In genomic region chr12:57740656-57741412, GRCh38 we compare ENCODE assay signal across 8 cellular contexts. TPM values are rescaled to one million over a fixed set of nuclear protein-coding genes. Genes with fewer than 3 reads are reported as not detected.
A peak's percentile ranks its signal among the peaks of the same experiment; 100 is the strongest.
DNase-seq lines count a peak whose midpoint lies in the region; ATAC-seq and TF ChIP-seq lines count a peak whose summit lies in the region.

No MANE protein-coding gene starts in this region.

- peaks cover 55% of the 10 kb centered on the region for H3K4me1 ChIP-seq in left ventricle myocardium inferior

- TF ChIP-seq CTCF in left ventricle myocardium inferior (IDR thresholded peaks at IDR 0.05; ENCODE audit: borderline replicate concordance) = no peak

- H3K36me3 ChIP-seq in left ventricle myocardium inferior = no peaks in the 10 kb centered on the region

- intact Hi-C loops in cardiac septum (cut with DNase I) (no loop called here), Right ventricle myocardium inferior (cut with DNase I) (no loop called here), left ventricle myocardium inferior (cut with micrococcal nuclease) (no loop called here)

- DNase-seq in cardiac septum (ENCODE audit: low spot score) (peak; percentile 91), Right ventricle myocardium inferior (ENCODE audit: missing footprints) (no peak), left ventricle myocardium inferior (no peak), NCI-H82 treated with DMSO at 0.1 percent for 48 hours (lab: John Stamatoyannopoulos, UW; ENCODE audit: unreplicated experiment) (no peak)
- peak; percentile 66 for DNase-seq in activated CD4-positive, alpha-beta T cell treated with anti-CD3 and anti-CD28 coated beads, Interleukin-2, amount 50 U/mL, for 1 hour
- DNase-seq in stimulated activated naive CD4-positive, alpha-beta T cell treated with Interleukin-2 at 50 U/mL for 16 hours (lab: John Stamatoyannopoulos, UW) = peak; percentile 69

- ATAC-seq in Right ventricle myocardium inferior = no peak
- ATAC-seq in HG03460 (IDR thresholded peaks at IDR 0.05; ENCODE audit: unreplicated experiment) = peak; percentile 53
- ATAC-seq in GM18861 (IDR thresholded peaks at IDR 0.05; ENCODE audit: unreplicated experiment) = no peak

- H3K27me3 ChIP-seq in left ventricle myocardium inferior (ENCODE audit: low read depth) = peaks cover 68% of the 10 kb centered on the region

- no peaks in the 10 kb centered on the region for H3K9me3 ChIP-seq in left ventricle myocardium inferior (replicated peaks)

- peak overlapping the region; percentile 68 for H3K4me3 ChIP-seq in left ventricle myocardium inferior

- H3K27ac ChIP-seq in left ventricle myocardium inferior (replicated peaks) = peak overlapping the region; percentile 77

RNA-seq across cellular contexts. Expression of gene AGAP2, which starts 2.3 kb away (rescaled TPM):
- total RNA-seq in cardiac septum (6.1 TPM), Right ventricle myocardium inferior (7.8 TPM), left ventricle myocardium inferior (6.5 TPM)

RNA-seq across cellular contexts. Expression of gene TSPAN31, which starts 4.0 kb away (rescaled TPM):
- 25.1 TPM for total RNA-seq in cardiac septum
- 27.9 TPM for total RNA-seq in Right ventricle myocardium inferior
- 27.2 TPM for total RNA-seq in left ventricle myocardium inferior

RNA-seq across cellular contexts. Expression of gene CDK4, which starts 11.3 kb away (rescaled TPM):
- total RNA-seq in cardiac septum (46.3 TPM), Right ventricle myocardium inferior (42.3 TPM), left ventricle myocardium inferior (41.3 TPM)

RNA-seq across cellular contexts. Expression of gene MARCHF9, which starts 14.1 kb away (rescaled TPM):
- total RNA-seq in cardiac septum = 13.1 TPM
- total RNA-seq in Right ventricle myocardium inferior = 14.5 TPM
- 13.8 TPM for total RNA-seq in left ventricle myocardium inferior

RNA-seq across cellular contexts. Expression of gene CYP27B1, which starts 26.0 kb away (rescaled TPM):
- total RNA-seq in cardiac septum = 0.24 TPM
- total RNA-seq in Right ventricle myocardium inferior = 0.49 TPM
- not detected for total RNA-seq in left ventricle myocardium inferior

Comparison
In these comparisons a context has a peak if more than half of its experiments do, and no peak if none do; other contexts are left out.
1. DNase-seq: peak in cardiac septum (single experiment), activated CD4-positive, alpha-beta T cell treated with anti-CD3 and anti-CD28 coated beads, Interleukin-2, amount 50 U/mL, for 1 hour (single experiment) and stimulated activated naive CD4-positive, alpha-beta T cell treated with Interleukin-2 at 50 U/mL for 16 hours (single experiment); none in Right ventricle myocardium inferior (single experiment), left ventricle myocardium inferior (single experiment) and NCI-H82 treated with DMSO at 0.1 percent for 48 hours (single experiment).